Comparison of ENCODE assay signal across 12 cellular contexts in genomic region chr2:101830146-101830545, GRCh38.
DNase-seq lines count a peak whose midpoint lies in the region; ATAC-seq, FAIRE-seq and TF ChIP-seq lines count a peak whose summit lies in the region.
"Had no signal": no experiment of that assay in that cellular context is flagged by ENCODE, and none has a peak within 500 bp of the region (broad histone marks: within the 10 kb centered on the region; RNA-seq: fewer than 3 reads in every experiment).

No MANE protein-coding gene starts in this region.

- H3K4me1 ChIP-seq in GM23248 (ENCODE audit: insufficient read depth) (peaks cover 62% of the 10 kb centered on the region), mucosa of descending colon (ENCODE audit: low read depth) (no peaks in the 10 kb centered on the region)

- peaks cover 39% of the 10 kb centered on the region for H3K36me3 ChIP-seq in GM23248 (ENCODE audit: low read depth)
- H3K36me3 ChIP-seq in mucosa of descending colon (ENCODE audit: low read depth): no peaks in the 10 kb centered on the region

- H3K9me2 ChIP-seq in GM23248 (ENCODE audit: insufficient read depth): no peaks in the 10 kb centered on the region

- DNase-seq in GM23248 (no peak), RCC 7860 (ENCODE audit: low spot score) (peak; percentile 40), caudate nucleus (lab: John Stamatoyannopoulos, UW) (no peak), renal cortical epithelial cell (ENCODE audit: low read depth) (peak; percentile 53), mucosa of descending colon (no peak), AG08395 (ENCODE audit: low spot score) (no peak), DMS53 treated with DMSO at 0.1 percent for 48 hours (lab: John Stamatoyannopoulos, UW; ENCODE audit: unreplicated experiment) (no peak)
- DNase-seq: central memory CD4-positive, alpha-beta T cell; esophagus squamous epithelium; NCI-H2081; NK-92 treated with Interleukin-12 subunit alpha and Interleukin-12 subunit beta, amount 100 ng/mL, for 24 hours had no signal

- intact Hi-C loops in mucosa of descending colon (cut with DNase I, micrococcal nuclease): loop anchor here (5.0 to 10.0 kb wide), 2 partner anchors 408 to 415 kb away; no protein-coding TSS in a partner anchor

- H3K27ac ChIP-seq in GM23248 (peak overlapping the region; percentile 81), caudate nucleus (ENCODE audit: low read depth, low read length) (peak overlapping the region; percentile 30)
- H3K27ac ChIP-seq: KMS-11 had no signal

- TF ChIP-seq CTCF in mucosa of descending colon (IDR thresholded peaks at IDR 0.05): no peak

- H3K79me2 ChIP-seq in GM23248 (ENCODE audit: insufficient read depth): peaks cover 96% of the 10 kb centered on the region

- peaks cover 82% of the 10 kb centered on the region for H3F3A ChIP-seq in GM23248 (ENCODE audit: insufficient read depth)

- H3K4me2 ChIP-seq in GM23248 (ENCODE audit: unreplicated experiment): no peak overlapping the region
- H3K4me2 ChIP-seq: KMS-11 had no signal

- no peak overlapping the region for H3K4me3 ChIP-seq in GM23248
- no peak overlapping the region for H3K4me3 ChIP-seq in mucosa of descending colon
- H3K4me3 ChIP-seq: esophagus squamous epithelium had no signal

- peaks cover 3% of the 10 kb centered on the region; the same call in 1 of the 2 replicates for H4K20me1 ChIP-seq in GM23248 (ENCODE audit: insufficient read depth)

- peak overlapping the region; percentile 23; the same call in 1 of the 2 replicates for H3K9ac ChIP-seq in GM23248
- H3K9ac ChIP-seq: KMS-11 had no signal

- no peak overlapping the region for H2AFZ ChIP-seq in GM23248

- H3K27me3 ChIP-seq in GM23248 (replicated peaks; ENCODE audit: insufficient read depth): no peaks in the 10 kb centered on the region
- H3K27me3 ChIP-seq: esophagus squamous epithelium had no signal

- no peaks in the 10 kb centered on the region for H3K9me3 ChIP-seq in GM23248 (ENCODE audit: low read depth)
- no peaks in the 10 kb centered on the region for H3K9me3 ChIP-seq in mucosa of descending colon
- H3K9me3 ChIP-seq: esophagus squamous epithelium had no signal

- no peak for FAIRE-seq in RCC 7860 (lab: Jason Lieb, UNC)

- in situ Hi-C loops in GM23248 (cut with MboI): loop anchor here (5.0 to 25.0 kb wide), 2 partner anchors 133 to 318 kb away; partner anchors contain the start of gene MAP4K4

- no peak for ATAC-seq in mucosa of descending colon

- WGBS in GM23248 (ENCODE audit: low coverage in 1 of 2, low lambda C conversion rate in 2 of 2, missing lambda C conversion rate in 2 of 2), 2 experiments: 94 to 100% methylated on average over 1 of the region's 1 CpG

Comparison
In these comparisons a context has a peak if more than half of its experiments do, and no peak if none do; other contexts are left out.
1. DNase-seq: peak in RCC 7860 (single experiment) and renal cortical epithelial cell (single experiment); none in GM23248 (single experiment), caudate nucleus (0 of 61), mucosa of descending colon (0 of 3), AG08395 (single experiment) and DMS53 treated with DMSO at 0.1 percent for 48 hours (single experiment).